ENCODE assay signal across 19 cellular contexts in the genomic region with DNA sequence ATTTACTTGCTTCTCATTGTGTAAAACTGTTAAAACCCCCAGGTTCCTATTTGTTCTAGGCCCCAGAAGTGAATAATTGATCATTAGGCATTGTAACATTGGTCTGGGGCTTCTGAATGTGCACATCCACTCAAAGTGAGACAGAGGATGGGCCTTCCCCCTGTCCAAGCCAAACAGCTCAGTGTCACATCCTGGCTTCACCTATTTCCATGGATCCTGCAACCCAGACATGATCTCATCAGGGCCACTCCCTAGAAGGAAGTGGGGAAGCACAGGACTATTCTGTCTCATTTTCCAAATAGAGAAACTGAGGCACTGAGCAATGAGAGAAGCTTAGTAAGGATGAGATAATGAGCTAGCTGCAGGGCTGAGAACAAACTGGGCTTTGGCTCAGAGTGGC. TPM values are rescaled to one million over a fixed set of nuclear protein-coding genes. Genes with fewer than 3 reads are reported as not detected.
A peak's percentile ranks its signal among the peaks of the same experiment; 100 is the strongest.
DNase-seq lines count a peak whose midpoint lies in the region; ATAC-seq, FAIRE-seq and TF ChIP-seq lines count a peak whose summit lies in the region.
"Had no signal": no experiment of that assay in that cellular context is flagged by ENCODE, and none has a peak within 500 bp of the region (broad histone marks: within the 10 kb centered on the region; RNA-seq: fewer than 3 reads in every experiment).

No MANE protein-coding gene starts in this region.

- CTCF ChIA-PET in A549 (lab: Yijun Ruan, JAX) = interaction anchor here (0.6 to 9.9 kb wide), 7 partner anchors 13 to 458 kb away, joined by 3 to 171 read pairs (median 5); no protein-coding TSS in a partner anchor

- no peak for FAIRE-seq in A549 (lab: Jason Lieb, UNC)
- no peak for FAIRE-seq in astrocyte (lab: Jason Lieb, UNC)
- no peak for FAIRE-seq in urothelium cell line (lab: Jason Lieb, UNC)
- FAIRE-seq: A204.1, GM12878, GM19239, K562 had no signal

- H3K4me1 ChIP-seq in A549 (peaks cover 39% of the 10 kb centered on the region), astrocyte (ENCODE audit: insufficient read depth, low read length) (peaks cover 46% of the 10 kb centered on the region)

- H3K9me3 Mint-ChIP-seq in HFFc6 (no peaks in the 10 kb centered on the region), astrocyte (ENCODE audit: unreplicated experiment) (peaks cover 1% of the 10 kb centered on the region)
- H3K9me3 Mint-ChIP-seq in stimulated activated memory B cell treated with anti-CD40 and anti-IgM and Interleukin-4, amounts not matched to agents 10 μg/mL and 1 μg/mL and 100 μg/mL, for 72 hours = no peaks in the 10 kb centered on the region

- no peaks in the 10 kb centered on the region; the same call in 1 of the 2 replicates for H3K27me3 Mint-ChIP-seq in HFFc6 (ENCODE audit: insufficient read depth)
- no peaks in the 10 kb centered on the region for H3K27me3 Mint-ChIP-seq in astrocyte (ENCODE audit: low read depth, unreplicated experiment)
- H3K27me3 Mint-ChIP-seq in stimulated activated memory B cell treated with anti-CD40 and anti-IgM and Interleukin-4, amounts not matched to agents 10 μg/mL and 1 μg/mL and 100 μg/mL, for 72 hours = peaks cover 49% of the 10 kb centered on the region

- H3K27ac ChIP-seq in A549 (peak overlapping the region; percentile 71 to 84; a peak in 3 of 6 replicates), astrocyte (ENCODE audit: low read depth, low read length) (peak overlapping the region; percentile 90)
- H3K27ac ChIP-seq: C4-2B, SJCRH30 had no signal

- POLR2A ChIA-PET in A549 (lab: Yijun Ruan, JAX) = no interaction called here

- TF ChIP-seq RAD21 in A549 (conservative IDR thresholded peaks at IDR 0.05 in 1 of 2, IDR thresholded peaks at IDR 0.05 in 1 of 2) = no peak

- no peak for ATAC-seq in A549
- no peak for ATAC-seq in stimulated activated memory B cell treated with anti-CD40 and anti-IgM and Interleukin-4, amounts not matched to agents 10 μg/mL and 1 μg/mL and 100 μg/mL, for 72 hours
- no peak for ATAC-seq in GM21717 (IDR thresholded peaks at IDR 0.05; ENCODE audit: unreplicated experiment)
- ATAC-seq: GM12878, HCT116, K562 had no signal

- TF ChIP-seq CTCF in A549 (IDR thresholded peaks at IDR 0.05) (no peak), HFFc6 (IDR thresholded peaks at IDR 0.05) (no peak), astrocyte (IDR thresholded peaks at IDR 0.05; ENCODE audit: insufficient read depth, low read depth, low read length) (no peak)

- no peak for TF ChIP-seq EP300 in A549 (IDR thresholded peaks at IDR 0.05)

- H3K27me3 ChIP-seq in astrocyte (ENCODE audit: insufficient read depth, low read length) = no peaks in the 10 kb centered on the region
- H3K27me3 ChIP-seq: SJCRH30 had no signal

- H3K27ac Mint-ChIP-seq in HFFc6 = peak overlapping the region; percentile 86
- peak overlapping the region; percentile 16 for H3K27ac Mint-ChIP-seq in astrocyte (ENCODE audit: unreplicated experiment)
- H3K27ac Mint-ChIP-seq in stimulated activated memory B cell treated with anti-CD40 and anti-IgM and Interleukin-4, amounts not matched to agents 10 μg/mL and 1 μg/mL and 100 μg/mL, for 72 hours = no peak overlapping the region

- H3K9ac ChIP-seq in astrocyte (ENCODE audit: low read length) = no peak overlapping the region

- peaks cover 89% of the 10 kb centered on the region for H3K4me1 Mint-ChIP-seq in HFFc6 (ENCODE audit: low read depth)
- peaks cover 43% of the 10 kb centered on the region for H3K4me1 Mint-ChIP-seq in astrocyte (ENCODE audit: low read depth, unreplicated experiment)
- peaks cover 10% of the 10 kb centered on the region for H3K4me1 Mint-ChIP-seq in stimulated activated memory B cell treated with anti-CD40 and anti-IgM and Interleukin-4, amounts not matched to agents 10 μg/mL and 1 μg/mL and 100 μg/mL, for 72 hours

- H3K4me3 ChIP-seq in A549 (no peak overlapping the region), astrocyte (ENCODE audit: insufficient read depth, low read depth, low read length) (no peak overlapping the region)
- H3K4me3 ChIP-seq: GM12878, K562, SJCRH30 had no signal

- no peak overlapping the region for H2AFZ ChIP-seq in astrocyte (ENCODE audit: low read depth, low read length)

- H3K36me3 Mint-ChIP-seq in HFFc6 (ENCODE audit: low read depth) (peaks cover 6% of the 10 kb centered on the region; the same call in 1 of the 2 replicates), astrocyte (ENCODE audit: low read depth, unreplicated experiment) (no peaks in the 10 kb centered on the region)
- no peaks in the 10 kb centered on the region for H3K36me3 Mint-ChIP-seq in stimulated activated memory B cell treated with anti-CD40 and anti-IgM and Interleukin-4, amounts not matched to agents 10 μg/mL and 1 μg/mL and 100 μg/mL, for 72 hours

- no peaks in the 10 kb centered on the region for H4K20me1 ChIP-seq in astrocyte (ENCODE audit: insufficient read depth, low read length)

- no peak for TF ChIP-seq POLR2A in A549 (IDR thresholded peaks at IDR 0.05; ENCODE audit: low read length)

- H3K4me3 Mint-ChIP-seq in HFFc6 (no peak overlapping the region), astrocyte (ENCODE audit: unreplicated experiment) (no peak overlapping the region)
- H3K4me3 Mint-ChIP-seq in stimulated activated memory B cell treated with anti-CD40 and anti-IgM and Interleukin-4, amounts not matched to agents 10 μg/mL and 1 μg/mL and 100 μg/mL, for 72 hours = no peak overlapping the region

- H3K36me3 ChIP-seq in astrocyte (ENCODE audit: insufficient read depth, low read length) = no peaks in the 10 kb centered on the region
- H3K36me3 ChIP-seq: SJCRH30 had no signal

- DNase-seq in A549 (ENCODE audit: low read depth in 1 of 2, low spot score in 1 of 2) = peak in 1 of 2 experiments; percentile 25
- no peak for DNase-seq in HFFc6
- DNase-seq in astrocyte (ENCODE audit: low read depth) = no peak
- DNase-seq in kidney tubule cell (ENCODE audit: low spot score) = peak; percentile 95
- no peak for DNase-seq in NCI-H2196 (lab: John Stamatoyannopoulos, UW; ENCODE audit: unreplicated experiment)
- no peak for DNase-seq in urothelium cell line (ENCODE audit: low spot score)
- DNase-seq: GOT3, NCI-H1092 treated with DMSO at 0.1 percent for 48 hours, NCI-H146, NCI-H2081 treated with DMSO at 0.1 percent for 48 hours, SJCRH30 had no signal

- no peaks in the 10 kb centered on the region for H3K79me2 ChIP-seq in astrocyte (ENCODE audit: insufficient read depth, low read length)

- 0 out of 3 replicates have a peak, but pooled peaks cover 2% of the 10 kb centered on the region for H3K9me3 ChIP-seq in A549
- no peaks in the 10 kb centered on the region for H3K9me3 ChIP-seq in astrocyte (ENCODE audit: insufficient read depth, low read depth, low read length)
- H3K9me3 ChIP-seq: SJCRH30 had no signal

- no peak overlapping the region for H3K4me2 ChIP-seq in A549
- H3K4me2 ChIP-seq in astrocyte (ENCODE audit: low read length) = peak overlapping the region; percentile 70

TF ChIP-seq in A549, 52 proteins besides CTCF, POLR2A, EP300 and RAD21:
- TF ChIP-seq HOXA7 (CRISPR knock-in tag; IDR thresholded peaks at IDR 0.05) (no peak), ATOH8 (CRISPR knock-in tag; IDR thresholded peaks at IDR 0.05; ENCODE audit: low read depth) (no peak), KDM5A (IDR thresholded peaks at IDR 0.05) (no peak), RNF2 (IDR thresholded peaks at IDR 0.05; ENCODE audit: borderline replicate concordance, low read depth) (no peak), ESRRA (IDR thresholded peaks at IDR 0.05; ENCODE audit: borderline replicate concordance, low read length) (no peak), FOSL2 (IDR thresholded peaks at IDR 0.05) (no peak), FOSL2 (CRISPR knock-in tag; IDR thresholded peaks at IDR 0.05) (no peak)
- TF ChIP-seq, protein P1, sequence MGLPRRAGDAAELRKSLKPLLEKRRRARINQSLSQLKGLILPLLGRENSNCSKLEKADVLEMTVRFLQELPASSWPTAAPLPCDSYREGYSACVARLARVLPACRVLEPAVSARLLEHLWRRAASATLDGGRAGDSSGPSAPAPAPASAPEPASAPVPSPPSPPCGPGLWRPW (IDR thresholded peaks at IDR 0.05) = no peak
- TF ChIP-seq, protein P2, sequence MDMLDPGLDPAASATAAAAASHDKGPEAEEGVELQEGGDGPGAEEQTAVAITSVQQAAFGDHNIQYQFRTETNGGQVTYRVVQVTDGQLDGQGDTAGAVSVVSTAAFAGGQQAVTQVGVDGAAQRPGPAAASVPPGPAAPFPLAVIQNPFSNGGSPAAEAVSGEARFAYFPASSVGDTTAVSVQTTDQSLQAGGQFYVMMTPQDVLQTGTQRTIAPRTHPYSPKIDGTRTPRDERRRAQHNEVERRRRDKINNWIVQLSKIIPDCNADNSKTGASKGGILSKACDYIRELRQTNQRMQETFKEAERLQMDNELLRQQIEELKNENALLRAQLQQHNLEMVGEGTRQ (IDR thresholded peaks at IDR 0.05) = no peak

RNA-seq across cellular contexts. Expression of gene TSPAN2, which starts 47.4 kb away (rescaled TPM):
- polyA plus RNA-seq in A549 (2011; rRNA removed) (1.4 and 1.7 TPM in 2 replicates), A549 (2017; fragmentation: RNase III; extraction: RNeasy Plus Mini Kit Qiagen cat#74134 plus additional on column Dnase treatment) (2.1 to 3.2 TPM (median 2.7 TPM) in 3 replicates)
- polyA plus RNA-seq in A549 (2012; cell fraction: cytosol; rRNA removed) = 0.30 and 0.58 TPM in 2 replicates
- 0.16 and 0.24 TPM in 2 replicates for polyA plus RNA-seq in A549 (2012; cell fraction: nucleus; rRNA removed)
- polyA minus RNA-seq in A549 (2011; rRNA and poly(A)+ RNA removed) = 0.29 and 1.4 TPM in 2 replicates
- 1 to 10 TPM; 4.2 to 6.9 (median 5.1) TPM for total RNA-seq in HFFc6 (2021; fragmentation: NEBNext Ultra II Directional; extraction: Animal tissue kit (Norgen Biotek cat#: 25700))
- 23.7 and 32.8 TPM in 2 replicates for total RNA-seq in astrocyte
- total RNA-seq: K562 had no signal
- polyA plus RNA-seq: K562 had no signal
